ENCODE assay signal across 8 cellular contexts in genomic region chr4:99324978-99325377, GRCh38. TPM values are rescaled to one million over a fixed set of nuclear protein-coding genes. Genes with fewer than 3 reads are reported as not detected.
DNase-seq lines count a peak whose midpoint lies in the region; ATAC-seq and TF ChIP-seq lines count a peak whose summit lies in the region.

No MANE protein-coding gene starts in this region.

- peak overlapping the region; percentile 57 to 65 for H3K27ac ChIP-seq in liver (ENCODE audit: low read depth in 1 of 2, low read length in 2 of 2)

- 18% methylated on average over 3 of the region's 3 CpGs for WGBS in liver

- TF ChIP-seq RAD21 in liver (IDR thresholded peaks at IDR 0.05), result peak; percentile 61 to 68

- H3K36me3 ChIP-seq in liver (ENCODE audit: control insufficient read depth in 4 of 4, insufficient read depth in 3 of 4, low read depth in 1 of 4, low read length in 3 of 4), result no peaks in the 10 kb centered on the region

- peaks cover 7 to 42% (median 36%) of the 10 kb centered on the region in 4 donors for H3K4me1 ChIP-seq in liver (ENCODE audit: control insufficient read depth in 4 of 4, insufficient read depth in 4 of 4, low read length in 3 of 4)

- no peak for ATAC-seq in GM19463 (IDR thresholded peaks at IDR 0.05; ENCODE audit: unreplicated experiment)

- TF ChIP-seq CTCF in HFF-Myc (IDR thresholded peaks at IDR 0.05; ENCODE audit: low read depth, low read length, missing control alignments), result no peak
- TF ChIP-seq CTCF in liver (IDR thresholded peaks at IDR 0.05; ENCODE audit: low read depth, low read length, missing input control), result no peak

- no peaks in the 10 kb centered on the region for H3K27me3 ChIP-seq in liver (ENCODE audit: control insufficient read depth in 4 of 4, insufficient read depth in 4 of 4, low read length in 3 of 4)

- H3K4me3 ChIP-seq in HFF-Myc (replicated peaks; ENCODE audit: low read depth, low read length), result no peak overlapping the region
- no peak overlapping the region for H3K4me3 ChIP-seq in liver (ENCODE audit: low read depth in 1 of 3, low read length in 3 of 3)

- H3K9me3 ChIP-seq in liver (ENCODE audit: control insufficient read depth in 4 of 4, low read length in 3 of 4), result no peaks in the 10 kb centered on the region

- no peak overlapping the region for H3K9ac ChIP-seq in liver (ENCODE audit: low read depth in 1 of 2, low read length in 2 of 2)

- DNase-seq in HFF-Myc (ENCODE audit: extremely low read depth, low read depth), result peak; percentile 16
- peak; percentile 91 for DNase-seq in dedifferentiated amniotic fluid mesenchymal stem cell (ENCODE audit: extremely low spot score)
- peak; percentile 82 for DNase-seq in stromal cell of bone marrow (ENCODE audit: low read depth)
- no peak for DNase-seq in NK-92 (lab: John Stamatoyannopoulos, UW; ENCODE audit: unreplicated experiment)
- no peak for DNase-seq in T-helper 2 cell
- no peak for DNase-seq in NCI-H146 (lab: John Stamatoyannopoulos, UW)

TF ChIP-seq in liver, 16 proteins besides CTCF, POLR2A, EP300 and RAD21:
- TF ChIP-seq HNF4A (conservative IDR thresholded peaks at IDR 0.05) (peak; percentile 72 to 81), EGR1 (IDR thresholded peaks at IDR 0.05; ENCODE audit: low read depth in 2 of 2) (peak in 1 of 2 donors; percentile 41), FOXA2 (IDR thresholded peaks at IDR 0.05) (peak; percentile 92), ATF3 (IDR thresholded peaks at IDR 0.05) (peak; percentile 29), REST (IDR thresholded peaks at IDR 0.05) (peak; percentile 68), RXRA (IDR thresholded peaks at IDR 0.05) (peak; percentile 81 to 90), GABPA (IDR thresholded peaks at IDR 0.05 in 1 of 2, conservative IDR thresholded peaks at IDR 0.05 in 1 of 2) (peak in 1 of 2 donors; percentile 22), FOXA1 (IDR thresholded peaks at IDR 0.05) (peak; percentile 88), MAX (IDR thresholded peaks at IDR 0.05) (peak; percentile 70), JUND (IDR thresholded peaks at IDR 0.05) (peak; percentile 56 to 72), SP1 (IDR thresholded peaks at IDR 0.05) (peak; percentile 88), YY1 (IDR thresholded peaks at IDR 0.05) (peak; percentile 87), HNF4G (IDR thresholded peaks at IDR 0.05) (no peak), ZBTB33 (IDR thresholded peaks at IDR 0.05) (peak; percentile 78), TAF1 (conservative IDR thresholded peaks at IDR 0.05) (peak; percentile 59), NR2F2 (IDR thresholded peaks at IDR 0.05) (peak; percentile 39)

RNA-seq across cellular contexts. Expression of gene ADH1B, which starts 3.8 kb away (rescaled TPM):
- 1,000 to 10,000 TPM in 1 of 2 donors, 10 to 100 TPM in 1; 38.3 to 1,460 TPM for total RNA-seq in liver
- polyA plus RNA-seq in liver, result 1,000 to 10,000 TPM in 1 of 2 donors, 100 to 1,000 TPM in 1; 658 to 1,163 TPM

RNA-seq across cellular contexts. Expression of gene ADH1C, which starts 27.6 kb away (rescaled TPM):
- 10 to 100 TPM in 1 of 2 donors, under 1 TPM in 1; 0.84 to 74.3 TPM for total RNA-seq in liver
- 100 to 1,000 TPM in 1 of 2 donors, 10 to 100 TPM in 1; 88.3 to 374 TPM for polyA plus RNA-seq in liver

RNA-seq across cellular contexts. Expression of gene ADH1A, which starts 34.2 kb away (rescaled TPM):
- 100 to 1,000 TPM; 202 to 493 TPM for total RNA-seq in liver
- 100 to 1,000 TPM; 123 to 554 TPM for polyA plus RNA-seq in liver

Comparison
In these comparisons a context has a peak if more than half of its experiments do, and no peak if none do; other contexts are left out.
1. DNase-seq: peak in HFF-Myc (single experiment), dedifferentiated amniotic fluid mesenchymal stem cell (single experiment) and stromal cell of bone marrow (single experiment); none in NK-92 (single experiment), T-helper 2 cell (0 of 5) and NCI-H146 (single experiment).